Comparison of ENCODE assay signal across 24 cellular contexts in genomic region chr3:111033470-111034108, GRCh38.
"Had no signal": no experiment of that assay in that cellular context is flagged by ENCODE, and none has a peak within 500 bp of the region (broad histone marks: within the 10 kb centered on the region; RNA-seq: fewer than 3 reads in every experiment).

No MANE protein-coding gene starts in this region.

- H3K4me1 ChIP-seq: left lung, tibial artery had no signal

- ATAC-seq: activated CD4-positive, CD25-positive, alpha-beta regulatory T cell treated with anti-CD3 and anti-CD28 coated beads, Interleukin-2, amount 50 U/mL, for 24 hours; activated CD8-positive, alpha-beta memory T cell treated with anti-CD3 and anti-CD28 coated beads, Interleukin-2, amount 10 ng/mL, durations not matched to agents 7 days and 5 days; activated CD8-positive, alpha-beta T cell treated with anti-CD3 and anti-CD28 coated beads for 36 hours; left lung; naive thymus-derived CD4-positive, alpha-beta T cell; stimulated activated naive CD8-positive, alpha-beta T cell treated with anti-CD3 and anti-CD28 coated beads, Interleukin-15, amount 100 ng/mL, for 72 hours; T-cell had no signal

- H3K4me3 ChIP-seq: left lung, lung, tibial artery had no signal

- DNase-seq: activated CD4-positive, alpha-beta T cell treated with anti-CD3 and anti-CD28 coated beads, Interleukin-2, amount 10 ng/mL, durations not matched to agents 7 days and 5 days; activated CD8-positive, alpha-beta memory T cell treated with anti-CD3 and anti-CD28 coated beads, Interleukin-2, amount 10 ng/mL, durations not matched to agents 7 days and 5 days; activated CD8-positive, alpha-beta T cell treated with anti-CD3 and anti-CD28 coated beads for 36 hours; activated effector memory CD4-positive, alpha-beta T cell treated with anti-CD3 and anti-CD28 coated beads, Interleukin-2, amount 50 U/mL, for 16 hours; activated naive CD4-positive, alpha-beta T cell treated with anti-CD3 and anti-CD28 coated beads, Interleukin-2, amount 10 ng/mL, durations not matched to agents 7 days and 5 days; activated T-cell treated with anti-CD3 and anti-CD28 coated beads for 4 hours; amygdala; cortex of kidney; foreskin melanocyte; glutamatergic neuron; hippocampal formation; left lung; naive thymus-derived CD4-positive, alpha-beta T cell; occipital lobe; posterior cingulate gyrus; retina; stimulated activated CD4-positive, alpha-beta T cell treated with anti-CD3 and anti-CD28 coated beads, Interleukin-12 subunit alpha, Interleukin-12 subunit beta, amount 100 ng/mL, for 4 hours; stimulated activated CD4-positive, alpha-beta T cell treated with anti-CD3 and anti-CD28 coated beads, Interleukin-4, amount 100 ng/mL, for 4 hours; stimulated activated naive CD8-positive, alpha-beta T cell treated with anti-CD3 and anti-CD28 coated beads, Interleukin-15, amount 100 ng/mL, for 72 hours; T-cell; tibial artery had no signal

- H3K36me3 ChIP-seq: left lung, tibial artery had no signal

- H3K27ac ChIP-seq: left lung, tibial artery, VCaP had no signal

- H3K27me3 ChIP-seq: left lung, tibial artery had no signal
